In genomic region chr11:21723681-21724080, GRCh38 we compare ENCODE assay signal across 12 cellular contexts.
"Had no signal": no experiment of that assay in that cellular context is flagged by ENCODE, and none has a peak within 500 bp of the region (broad histone marks: within the 10 kb centered on the region; RNA-seq: fewer than 3 reads in every experiment).

No MANE protein-coding gene starts in this region.

- DNase-seq: activated B cell treated with CpG ODN at 0.5 μM for 24 hours; activated CD4-positive, alpha-beta T cell treated with anti-CD3 and anti-CD28 coated beads, Interleukin-2, amount 10 ng/mL, durations not matched to agents 24 days and 14 days; activated CD8-positive, alpha-beta memory T cell treated with anti-CD3 and anti-CD28 coated beads, Interleukin-2, amount 50 U/mL, for 4 hours; activated CD8-positive, alpha-beta T cell treated with anti-CD3 and anti-CD28 coated beads, Interleukin-2, amount 10 ng/mL, durations not matched to agents 7 days and 5 days; activated effector memory CD4-positive, alpha-beta T cell treated with anti-CD3 and anti-CD28 coated beads, Interleukin-2, amount 50 U/mL, for 16 hours; activated T-cell treated with anti-CD3 and anti-CD28 coated beads, Interleukin-2, amount 50 U/mL, for 48 hours; amniotic stem cell; erythroblast; left lung; naive B cell; ovary; stimulated activated CD4-positive, alpha-beta T cell treated with anti-CD3 and anti-CD28 coated beads, Interleukin-1b, Interleukin-23, amount 100 ng/mL, for 48 hours had no signal
